ENCODE assay signal across 11 cellular contexts in genomic region chr2:74836675-74837401, GRCh38. TPM values are rescaled to one million over a fixed set of nuclear protein-coding genes. Genes with fewer than 3 reads are reported as not detected.
DNase-seq lines count a peak whose midpoint lies in the region; ATAC-seq and TF ChIP-seq lines count a peak whose summit lies in the region.
"Had no signal": no experiment of that assay in that cellular context is flagged by ENCODE, and none has a peak within 500 bp of the region (broad histone marks: within the 10 kb centered on the region; RNA-seq: fewer than 3 reads in every experiment).

No MANE protein-coding gene starts in this region.

- H3K9me1 ChIP-seq in IMR-90 (ENCODE audit: insufficient read depth, low read length), result peaks cover 26% of the 10 kb centered on the region

- H3K18ac ChIP-seq in IMR-90 (ENCODE audit: low read depth, low read length), result no peak overlapping the region

- no peak overlapping the region for H4K91ac ChIP-seq in IMR-90 (ENCODE audit: insufficient read depth, low read depth, low read length)

- H3K14ac ChIP-seq in IMR-90 (replicated peaks; ENCODE audit: low read depth, low read length), result 0 out of 2 replicates have a peak overlapping the region, but pooled peaks have one; percentile 16

- peak; percentile 50 for TF ChIP-seq CTCF in CD8-positive, alpha-beta T cell (IDR thresholded peaks at IDR 0.05)
- TF ChIP-seq CTCF in IMR-90 (conservative IDR thresholded peaks at IDR 0.05; ENCODE audit: low read depth, low read length), result no peak
- no peak for TF ChIP-seq CTCF in mammary epithelial cell (conservative IDR thresholded peaks at IDR 0.05 in 1 of 2, IDR thresholded peaks at IDR 0.05 in 1 of 2; ENCODE audit: extremely low read depth in 1 of 2, insufficient read depth in 1 of 2, low read depth in 1 of 2, low read length in 2 of 2)
- TF ChIP-seq CTCF in nephron progenitor cell (IDR thresholded peaks at IDR 0.05), result no peak

- no peak overlapping the region for H3K27ac ChIP-seq in CD8-positive, alpha-beta T cell (ENCODE audit: low read depth, low read length)
- no peak overlapping the region for H3K27ac ChIP-seq in IMR-90 (ENCODE audit: insufficient read depth, low read length)
- no peak overlapping the region for H3K27ac ChIP-seq in mammary epithelial cell (ENCODE audit: insufficient read depth, low read depth, low read length)
- H3K27ac ChIP-seq: prostate gland had no signal

- BruUV-seq in IMR-90 (replicated peaks; lab: Mats Ljungman, UMichigan) (no TSS peak), mammary epithelial cell (replicated peaks; lab: Mats Ljungman, UMichigan) (no TSS peak)

- in situ Hi-C loops in IMR-90 (cut with MboI; ENCODE audit: low sequenced_read_pairs) (no loop called here), mammary epithelial cell (cut with MboI; ENCODE audit: low sequenced_read_pairs in 2 of 2) (no loop called here)

- peaks cover 48% of the 10 kb centered on the region for H3K4me1 ChIP-seq in CD8-positive, alpha-beta T cell (ENCODE audit: insufficient read depth, low read length)
- H3K4me1 ChIP-seq in IMR-90 (ENCODE audit: control insufficient read depth, insufficient read depth, low read length) (peaks cover 22% of the 10 kb centered on the region), mammary epithelial cell (ENCODE audit: insufficient read depth, low read length) (peaks cover 27% of the 10 kb centered on the region)
- H3K4me1 ChIP-seq: prostate gland had no signal

- no peak overlapping the region for H4K5ac ChIP-seq in IMR-90 (ENCODE audit: low read depth, low read length)

- CTCF ChIA-PET in CD8-positive, alpha-beta T cell (lab: Charles Lee), result interaction anchor here (0.6 to 7.1 kb wide), 13 partner anchors 9 to 796 kb away, joined by 3 to 78 read pairs (median 4); no protein-coding TSS in a partner anchor
- CTCF ChIA-PET in IMR-90 (lab: Yijun Ruan, JAX) (interaction anchor here (0.6 to 1.8 kb wide), 15 partner anchors 11 to 131 kb away, joined by 3 to 6 read pairs (median 3); no protein-coding TSS in a partner anchor), mammary epithelial cell (lab: Charles Lee; ENCODE audit: low non-redundant PET) (interaction anchor here (0.5 to 1.1 kb wide), 3 partner anchors 14 to 147 kb away, joined by 3 to 5 read pairs (median 3); no protein-coding TSS in a partner anchor)

- WGBS in IMR-90 (ENCODE audit: extremely low coverage in 2 of 2, insufficient read length in 1 of 2), 2 experiments, result 82% methylated on average over 6 of the region's 9 CpGs; no CpG with 5 or more reads in 1 of the 2 experiments
- WGBS in mammary epithelial cell (ENCODE audit: low coverage, missing lambda C conversion rate), result 88% methylated on average over 9 of the region's 9 CpGs

- H3K4me3 ChIP-seq in CD8-positive, alpha-beta T cell (ENCODE audit: low read depth, low read length), result no peak overlapping the region
- H3K4me3 ChIP-seq in IMR-90 (ENCODE audit: insufficient read depth, low read depth, low read length), result peak overlapping the region; percentile 97; the same call in 1 of the 2 replicates
- peak overlapping the region; percentile 61 to 93 (median 92) for H3K4me3 ChIP-seq in mammary epithelial cell (replicated peaks in 1 of 3; ENCODE audit: insufficient read depth in 1 of 3, low read depth in 2 of 3, low read length in 3 of 3)
- H3K4me3 ChIP-seq: prostate gland had no signal

- H3K79me1 ChIP-seq in IMR-90 (ENCODE audit: low read depth in 1 of 2, low read length in 2 of 2), result peaks cover 24 to 67% of the 10 kb centered on the region in 2 experiments

- H4K8ac ChIP-seq in IMR-90 (ENCODE audit: low read depth in 2 of 2, low read length in 2 of 2), result no peak overlapping the region

- H3K4me2 ChIP-seq in IMR-90 (ENCODE audit: low read depth, low read length) (peak overlapping the region; percentile 94), mammary epithelial cell (ENCODE audit: insufficient read depth, low read depth, low read length) (peak overlapping the region; percentile 85)

- H2AK9ac ChIP-seq in IMR-90 (replicated peaks; ENCODE audit: low read depth, low read length, poor library complexity), result no peak overlapping the region

- no peak overlapping the region; the same call in 1 of the 2 replicates for H3K4ac ChIP-seq in IMR-90 (ENCODE audit: low read depth, low read length)

- H3K36me3 Mint-ChIP-seq in CD8-positive, alpha-beta T cell, result no peaks in the 10 kb centered on the region
- peaks cover 39% of the 10 kb centered on the region for H3K36me3 Mint-ChIP-seq in nephron progenitor cell (ENCODE audit: low read depth)

- H2BK5ac ChIP-seq in IMR-90 (ENCODE audit: low read depth, low read length, poor library complexity, severe bottlenecking), result no peak overlapping the region

- H3K23ac ChIP-seq in IMR-90 (ENCODE audit: low read depth, low read length), result peak overlapping the region; percentile 39; the same call in 1 of the 2 replicates

- H3K36me3 ChIP-seq in CD8-positive, alpha-beta T cell (ENCODE audit: insufficient read depth, low read length), result no peaks in the 10 kb centered on the region
- H3K36me3 ChIP-seq in IMR-90 (ENCODE audit: control insufficient read depth, insufficient read depth, low read length) (no peaks in the 10 kb centered on the region; the same call in 1 of the 2 replicates), mammary epithelial cell (ENCODE audit: insufficient read depth, low read length) (no peaks in the 10 kb centered on the region)
- H3K36me3 ChIP-seq: Peyer's patch, prostate gland had no signal

- no peaks in the 10 kb centered on the region for H3K9me3 ChIP-seq in CD8-positive, alpha-beta T cell (ENCODE audit: low read length)
- H3K9me3 ChIP-seq in IMR-90 (ENCODE audit: control insufficient read depth, insufficient read depth, low read length) (no peaks in the 10 kb centered on the region), mammary epithelial cell (replicated peaks; ENCODE audit: insufficient read depth, low read length) (no peaks in the 10 kb centered on the region)
- H3K9me3 ChIP-seq: Peyer's patch, prostate gland had no signal

- H3K27me3 Mint-ChIP-seq in CD8-positive, alpha-beta T cell (ENCODE audit: low read depth), result no peaks in the 10 kb centered on the region
- peaks cover 11% of the 10 kb centered on the region for H3K27me3 Mint-ChIP-seq in nephron progenitor cell (ENCODE audit: low read depth, poor library complexity)

- no peaks in the 10 kb centered on the region for H3K27me3 ChIP-seq in CD8-positive, alpha-beta T cell (ENCODE audit: insufficient read depth, low read length)
- H3K27me3 ChIP-seq in IMR-90 (ENCODE audit: control insufficient read depth, insufficient read depth, low read length) (no peaks in the 10 kb centered on the region), mammary epithelial cell (ENCODE audit: insufficient read depth, low read length) (no peaks in the 10 kb centered on the region)
- H3K27me3 ChIP-seq: Peyer's patch had no signal

- no peak for TF ChIP-seq RAD21 in IMR-90 (IDR thresholded peaks at IDR 0.05; ENCODE audit: low read length)

- H3K56ac ChIP-seq in IMR-90 (ENCODE audit: extremely low read depth, insufficient read depth, low read length), result no peak overlapping the region

- ATAC-seq in CD8-positive, alpha-beta T cell, result no peak
- ATAC-seq in IMR-90 (ENCODE audit: low read depth) (no peak), HG02970 (IDR thresholded peaks at IDR 0.05; ENCODE audit: low FRiP score, unreplicated experiment) (no peak), HG02852 (IDR thresholded peaks at IDR 0.05; ENCODE audit: unreplicated experiment) (no peak)
- ATAC-seq: esophagus mucosa had no signal

- dilution Hi-C loops in IMR-90 (cut with HindIII; ENCODE audit: low sequenced_read_pairs, unreplicated experiment) (no loop called here), mammary epithelial cell (cut with HindIII; ENCODE audit: low sequenced_read_pairs) (no loop called here)

- H3K79me2 ChIP-seq in mammary epithelial cell (ENCODE audit: insufficient read depth, low read length), result peaks cover 75% of the 10 kb centered on the region

- H3K4me3 Mint-ChIP-seq in CD8-positive, alpha-beta T cell, result no peak overlapping the region
- peak overlapping the region; percentile 98 for H3K4me3 Mint-ChIP-seq in nephron progenitor cell

- POLR2A ChIA-PET in CD8-positive, alpha-beta T cell (lab: Charles Lee), result interaction anchor here (0.6 to 1.6 kb wide), 2 partner anchors 13 to 39 kb away, joined by 3 to 7 read pairs; no protein-coding TSS in a partner anchor
- POLR2A ChIA-PET in IMR-90 (lab: Charles Lee; ENCODE audit: unreplicated experiment), result interaction anchor here (1.2 kb wide), 1 partner anchor 12 kb away, joined by 3 read pairs; no protein-coding TSS in a partner anchor

- no peak for TF ChIP-seq POLR2A in IMR-90 (IDR thresholded peaks at IDR 0.05; ENCODE audit: low read depth, low read length)

- H2AFZ ChIP-seq in IMR-90 (replicated peaks; ENCODE audit: low read length, poor library complexity), result no peak overlapping the region
- no peak overlapping the region for H2AFZ ChIP-seq in mammary epithelial cell (ENCODE audit: low read depth, low read length)

- intact Hi-C loops in CD8-positive, alpha-beta T cell (cut with DNase I, micrococcal nuclease), result loop anchor here in 1 of 2 experiments (1.0 to 10.0 kb wide), 4 partner anchors 12 to 1572 kb away; no protein-coding TSS in a partner anchor
- intact Hi-C loops in IMR-90 (cut with micrococcal nuclease) (loop anchor here (1.0 to 10.0 kb wide), 4 partner anchors 39 to 140 kb away; no protein-coding TSS in a partner anchor), mammary epithelial cell (cut with micrococcal nuclease) (loop anchor here (1.0 kb wide), 2 partner anchors 12 to 97 kb away; no protein-coding TSS in a partner anchor)

- no peaks in the 10 kb centered on the region for H3K9me3 Mint-ChIP-seq in CD8-positive, alpha-beta T cell
- no peaks in the 10 kb centered on the region for H3K9me3 Mint-ChIP-seq in nephron progenitor cell

- H2AK5ac ChIP-seq in IMR-90 (ENCODE audit: low read depth, low read length), result peak overlapping the region; percentile 72

- H2BK120ac ChIP-seq in IMR-90 (ENCODE audit: low read depth, low read length), result no peak overlapping the region

- 0 out of 3 replicates have a peak overlapping the region, but pooled peaks have one; percentile 39 for H2BK15ac ChIP-seq in IMR-90 (ENCODE audit: low read depth, low read length)

- H4K20me1 ChIP-seq in IMR-90 (ENCODE audit: insufficient read depth, low read length), result peaks cover 35% of the 10 kb centered on the region
- no peaks in the 10 kb centered on the region for H4K20me1 ChIP-seq in mammary epithelial cell (ENCODE audit: insufficient read depth, low read length)

- no peak overlapping the region for H2BK20ac ChIP-seq in IMR-90 (ENCODE audit: low read depth, low read length)

- peaks cover 60% of the 10 kb centered on the region for H3K4me1 Mint-ChIP-seq in CD8-positive, alpha-beta T cell (ENCODE audit: low read depth)
- peaks cover 51% of the 10 kb centered on the region for H3K4me1 Mint-ChIP-seq in nephron progenitor cell

- no peak for DNase-seq in CD8-positive, alpha-beta T cell
- no peak for DNase-seq in IMR-90
- DNase-seq in mammary epithelial cell, result no peak
- no peak for DNase-seq in nephron progenitor cell
- DNase-seq in NOMO-1 treated with dmso at 0.1 percent for 144 hours (lab: John Stamatoyannopoulos, UW; ENCODE audit: unreplicated experiment), result no peak
- DNase-seq in germinal center (ENCODE audit: low spot score), result no peak

- H3K9ac ChIP-seq in IMR-90 (ENCODE audit: low read depth, low read length) (no peak overlapping the region), mammary epithelial cell (ENCODE audit: insufficient read depth, low read length) (no peak overlapping the region)

- no peak overlapping the region for H3K27ac Mint-ChIP-seq in CD8-positive, alpha-beta T cell
- H3K27ac Mint-ChIP-seq in nephron progenitor cell, result no peak overlapping the region

RNA-seq across cellular contexts. Expression of gene HK2, which starts 2.9 kb away (rescaled TPM):
- 1 to 10 TPM; 6.5 to 8.9 TPM for total RNA-seq in CD8-positive, alpha-beta T cell
- 17.4 and 17.8 TPM in 2 replicates for total RNA-seq in IMR-90 (2012; rRNA removed)
- polyA plus RNA-seq in IMR-90 (2012; rRNA removed), result 18.7 and 20.9 TPM in 2 replicates
- polyA plus RNA-seq in IMR-90 (2012; cell fraction: cytosol; rRNA removed), result 13.3 and 14.0 TPM in 2 replicates
- 17.6 and 26.9 TPM in 2 replicates for polyA plus RNA-seq in IMR-90 (2012; cell fraction: nucleus; rRNA removed; ENCODE audit: low replicate concordance)
- 10 to 100 TPM; 13.0 to 56.1 TPM for total RNA-seq in mammary epithelial cell
- 41.0 TPM for polyA plus RNA-seq in mammary epithelial cell
- 131 TPM for polyA minus RNA-seq in mammary epithelial cell
